Comparison of ENCODE assay signal across 31 cellular contexts in the genomic region with DNA sequence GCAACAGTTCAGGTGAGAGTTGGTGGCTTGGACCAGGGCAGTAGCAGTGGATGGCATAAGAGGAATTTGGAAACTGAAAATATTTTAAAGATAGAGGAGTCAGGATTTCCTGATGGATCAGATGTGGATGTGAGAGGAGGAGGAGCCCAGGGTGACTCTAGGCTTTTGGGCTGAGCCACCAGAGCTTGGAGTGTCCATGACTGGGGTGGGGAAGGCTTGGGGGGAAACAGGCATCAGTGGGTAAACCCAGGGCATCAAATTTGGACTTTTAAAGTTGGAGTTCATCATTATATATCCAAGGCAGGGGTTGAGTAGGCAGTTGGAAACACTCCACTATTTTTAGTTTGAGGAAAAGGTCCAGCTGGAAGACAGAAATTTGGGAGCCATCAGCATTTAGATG. TPM values are rescaled to one million over a fixed set of nuclear protein-coding genes. Genes with fewer than 3 reads are reported as not detected.
"Had no signal": no experiment of that assay in that cellular context is flagged by ENCODE, and none has a peak within 500 bp of the region (broad histone marks: within the 10 kb centered on the region; RNA-seq: fewer than 3 reads in every experiment).

No MANE protein-coding gene starts in this region.

- H3K4me1 ChIP-seq: stomach, suprapubic skin, testis, thyroid gland, tibial artery, tibial nerve, transverse colon, upper lobe of left lung, upper lobe of right lung, uterus, vagina had no signal

- H3K27ac ChIP-seq: stomach, suprapubic skin, testis, thoracic aorta, thyroid gland, tibial artery, tibial nerve, transverse colon, upper lobe of left lung, upper lobe of right lung, uterus, vagina had no signal

- H3K9me3 ChIP-seq: stomach, suprapubic skin, testis, thoracic aorta, thyroid gland, tibial artery, tibial nerve, transverse colon, upper lobe of left lung, upper lobe of right lung, uterus, vagina had no signal

- DNase-seq: stimulated activated CD4-positive, alpha-beta T cell treated with anti-CD3 and anti-CD28 coated beads, Interleukin-2, amount 100 ng/mL, for 48 hours; stimulated activated CD4-positive, alpha-beta T cell treated with anti-CD3 and anti-CD28 coated beads, Interleukin-4, amount 100 ng/mL, for 1 hour; stimulated activated CD4-positive, alpha-beta T cell treated with anti-CD3 and anti-CD28 coated beads, Interleukin-4, amount 100 ng/mL, for 4 hours; stimulated activated CD8-positive, alpha-beta memory T cell treated with anti-CD3 and anti-CD28 coated beads, Interleukin-4, amount 100 ng/mL, for 48 hours; stimulated activated naive B cell treated with anti-CD40 and anti-IgM and Interleukin-4, amounts not matched to agents 10 μg/mL and 1 μg/mL and 100 μg/mL, for 72 hours; stimulated activated naive CD4-positive, alpha-beta T cell; stimulated activated naive CD4-positive, alpha-beta T cell treated with Interleukin-2 at 50 U/mL for 16 hours; stimulated activated naive CD8-positive, alpha-beta T cell treated with anti-CD3 and anti-CD28 coated beads, Interleukin-15, amount 100 ng/mL, for 72 hours; stimulated activated naive CD8-positive, alpha-beta T cell treated with anti-CD3 and anti-CD28 coated beads, Interleukin-15, Interleukin-2, amounts not matched to agents 100 U/mL and 50 U/mL, for 24 hours; stomach; substantia nigra; testis; thyroid gland; tibial artery; transverse colon; trophoblast cell; upper lobe of left lung; upper lobe of right lung; uterus had no signal

- ATAC-seq: stimulated activated effector memory CD8-positive, alpha-beta T cell treated with anti-CD3 and anti-CD28 coated beads, Interleukin-12 subunit alpha, Interleukin-12 subunit beta, amount 100 ng/mL, for 72 hours; stimulated activated memory B cell treated with anti-CD40 and anti-IgM and Interleukin-4, amounts not matched to agents 10 μg/mL and 1 μg/mL and 100 μg/mL, for 72 hours; stimulated activated naive B cell treated with anti-CD40 and anti-IgM and Interleukin-4, amounts not matched to agents 10 μg/mL and 1 μg/mL and 100 μg/mL, for 72 hours; stimulated activated naive CD8-positive, alpha-beta T cell treated with anti-CD3 and anti-CD28 coated beads, Interleukin-15, amount 100 ng/mL, for 72 hours; stimulated activated naive CD8-positive, alpha-beta T cell treated with anti-CD3 and anti-CD28 coated beads, Interleukin-15, Interleukin-2, amounts not matched to agents 100 U/mL and 50 U/mL, for 24 hours; upper lobe of right lung had no signal

- H3K36me3 ChIP-seq: stomach, suprapubic skin, thoracic aorta, thyroid gland, tibial artery, tibial nerve, transverse colon, upper lobe of left lung, upper lobe of right lung, uterus, vagina had no signal

- H3K4me1 Mint-ChIP-seq: stimulated activated effector memory CD8-positive, alpha-beta T cell treated with anti-CD3 and anti-CD28 coated beads, Interleukin-12 subunit alpha, Interleukin-12 subunit beta, amount 100 ng/mL, for 72 hours; stimulated activated memory B cell treated with anti-CD40 and anti-IgM and Interleukin-4, amounts not matched to agents 10 μg/mL and 1 μg/mL and 100 μg/mL, for 72 hours; stimulated activated naive CD8-positive, alpha-beta T cell treated with anti-CD3 and anti-CD28 coated beads, Interleukin-15, amount 100 ng/mL, for 72 hours had no signal

- H3K9me3 Mint-ChIP-seq: stimulated activated effector memory CD8-positive, alpha-beta T cell treated with anti-CD3 and anti-CD28 coated beads, Interleukin-12 subunit alpha, Interleukin-12 subunit beta, amount 100 ng/mL, for 72 hours; stimulated activated naive CD8-positive, alpha-beta T cell treated with anti-CD3 and anti-CD28 coated beads, Interleukin-15, amount 100 ng/mL, for 72 hours; stimulated activated naive CD8-positive, alpha-beta T cell treated with anti-CD3 and anti-CD28 coated beads, Interleukin-15, Interleukin-2, amounts not matched to agents 100 ng/mL and 50 ng/mL, for 24 hours; type B pancreatic cell had no signal

- H3K27me3 ChIP-seq: testis, thyroid gland, tibial nerve, upper lobe of left lung, upper lobe of right lung, uterus, vagina had no signal

- H3K4me3 ChIP-seq: stomach, suprapubic skin, testis, thoracic aorta, thyroid gland, tibial artery, tibial nerve, transverse colon, upper lobe of left lung, upper lobe of right lung, uterus, vagina had no signal

- H3K4me3 Mint-ChIP-seq: stimulated activated effector memory CD8-positive, alpha-beta T cell treated with anti-CD3 and anti-CD28 coated beads, Interleukin-12 subunit alpha, Interleukin-12 subunit beta, amount 100 ng/mL, for 72 hours; stimulated activated memory B cell treated with anti-CD40 and anti-IgM and Interleukin-4, amounts not matched to agents 10 μg/mL and 1 μg/mL and 100 μg/mL, for 72 hours; stimulated activated naive B cell treated with anti-CD40 and anti-IgM and Interleukin-4, amounts not matched to agents 10 μg/mL and 1 μg/mL and 100 μg/mL, for 72 hours; stimulated activated naive CD8-positive, alpha-beta T cell treated with anti-CD3 and anti-CD28 coated beads, Interleukin-15, amount 100 ng/mL, for 72 hours; stimulated activated naive CD8-positive, alpha-beta T cell treated with anti-CD3 and anti-CD28 coated beads, Interleukin-15, Interleukin-2, amounts not matched to agents 100 ng/mL and 50 ng/mL, for 24 hours; type B pancreatic cell had no signal

- H3K27ac Mint-ChIP-seq: stimulated activated effector memory CD8-positive, alpha-beta T cell treated with anti-CD3 and anti-CD28 coated beads, Interleukin-12 subunit alpha, Interleukin-12 subunit beta, amount 100 ng/mL, for 72 hours; stimulated activated memory B cell treated with anti-CD40 and anti-IgM and Interleukin-4, amounts not matched to agents 10 μg/mL and 1 μg/mL and 100 μg/mL, for 72 hours; stimulated activated naive B cell treated with anti-CD40 and anti-IgM and Interleukin-4, amounts not matched to agents 10 μg/mL and 1 μg/mL and 100 μg/mL, for 72 hours; stimulated activated naive CD8-positive, alpha-beta T cell treated with anti-CD3 and anti-CD28 coated beads, Interleukin-15, Interleukin-2, amounts not matched to agents 100 ng/mL and 50 ng/mL, for 24 hours; type B pancreatic cell had no signal

- H3K36me3 Mint-ChIP-seq: stimulated activated effector memory CD8-positive, alpha-beta T cell treated with anti-CD3 and anti-CD28 coated beads, Interleukin-12 subunit alpha, Interleukin-12 subunit beta, amount 100 ng/mL, for 72 hours; stimulated activated memory B cell treated with anti-CD40 and anti-IgM and Interleukin-4, amounts not matched to agents 10 μg/mL and 1 μg/mL and 100 μg/mL, for 72 hours; type B pancreatic cell had no signal

RNA-seq across cellular contexts. Expression of a gene that starts 27.3 kb away (rescaled TPM):
- total RNA-seq: stomach, subcutaneous adipose tissue, temporal lobe, thoracic aorta, thyroid gland, tibial nerve, transverse colon, upper lobe of left lung, upper lobe of right lung, ureter, urinary bladder, uterus, vagina had no signal
